Comparison of ENCODE assay signal across 1 cellular context in genomic region chr2:9660781-9661180, GRCh38.
TF ChIP-seq lines count a peak whose summit lies in the region.

No MANE protein-coding gene starts in this region.

TF ChIP-seq in K562, 482 proteins besides CTCF, POLR2A, EP300 and RAD21:
- TF ChIP-seq ZFP36 (IDR thresholded peaks at IDR 0.05; ENCODE audit: low read depth, low read length, partially characterized antibody) (peak; percentile 33), ZNF76 (CRISPR knock-in tag; IDR thresholded peaks at IDR 0.05; ENCODE audit: borderline replicate concordance) (no peak), RBM25 (IDR thresholded peaks at IDR 0.05; ENCODE audit: low read depth, low read length, severe bottlenecking) (peak; percentile 67), SMARCA4 (IDR thresholded peaks at IDR 0.05) (no peak), ADNP (tag; IDR thresholded peaks at IDR 0.05) (0 out of 2 replicates have a peak, but pooled peaks have one; percentile 17), KDM1A (IDR thresholded peaks at IDR 0.05) (peak; percentile 22 to 30; a peak in 1 of 4 replicates), ZNF280A (IDR thresholded peaks at IDR 0.05; ENCODE audit: low read depth, partially characterized antibody) (no peak)
TF ChIP-seq in K562: peak in this region for 4.
